In genomic region chr1:177082855-177083741, GRCh38 we compare ENCODE assay signal across 19 cellular contexts.
DNase-seq lines count a peak whose midpoint lies in the region; ATAC-seq and TF ChIP-seq lines count a peak whose summit lies in the region.
"Had no signal": no experiment of that assay in that cellular context is flagged by ENCODE, and none has a peak within 500 bp of the region (broad histone marks: within the 10 kb centered on the region; RNA-seq: fewer than 3 reads in every experiment).

No MANE protein-coding gene starts in this region.

- H3K4me1 Mint-ChIP-seq in GM23338: no peaks in the 10 kb centered on the region
- H3K4me1 Mint-ChIP-seq: CD14-positive monocyte; central memory CD8-positive, alpha-beta T cell; H9 had no signal

- peak; percentile 52 for DNase-seq in AG08395 (ENCODE audit: low spot score)
- DNase-seq in GM04503 (ENCODE audit: low read depth): peak; percentile 48
- DNase-seq in astrocyte of the hippocampus (ENCODE audit: low read depth, low spot score): peak; percentile 11
- DNase-seq in iris pigment epithelial cell (ENCODE audit: low read depth): peak; percentile 12
- no peak for DNase-seq in NCI-H2107 (lab: John Stamatoyannopoulos, UW)
- no peak for DNase-seq in GM23338 (ENCODE audit: low spot score)
- no peak for DNase-seq in NCI-H146 (lab: John Stamatoyannopoulos, UW)
- DNase-seq in activated effector memory CD4-positive, alpha-beta T cell treated with Interleukin-2 at 50 U/mL for 16 hours: no peak
- DNase-seq: 8988T; activated CD4-positive, alpha-beta memory T cell treated with anti-CD3 and anti-CD28 coated beads for 36 hours; amniotic stem cell; effector CD8-positive, alpha-beta T cell; H9; Karpas-422; NCI-H524 had no signal

- H3K27me3 ChIP-seq in GM23338 (ENCODE audit: insufficient read depth): no peaks in the 10 kb centered on the region
- H3K27me3 ChIP-seq: vagina had no signal

- H3K36me3 ChIP-seq in GM23338 (ENCODE audit: insufficient read depth): no peaks in the 10 kb centered on the region
- H3K36me3 ChIP-seq: vagina had no signal

- peaks cover 6% of the 10 kb centered on the region; the same call in 1 of the 2 replicates for H3K9me2 ChIP-seq in GM23338 (ENCODE audit: insufficient read depth)

- no peak for ATAC-seq in GM23338

- TF ChIP-seq CTCF in GM23338 (conservative IDR thresholded peaks at IDR 0.05; ENCODE audit: low read depth in 2 of 2): no peak

- H3K4me3 ChIP-seq in GM23338: no peak overlapping the region
- H3K4me3 ChIP-seq: SK-N-MC, vagina had no signal

- H3F3A ChIP-seq in GM23338 (replicated peaks; ENCODE audit: low read depth): no peaks in the 10 kb centered on the region

- no peak overlapping the region for H3K27ac Mint-ChIP-seq in GM23338
- H3K27ac Mint-ChIP-seq: activated CD4-positive, alpha-beta memory T cell treated with anti-CD3 and anti-CD28 coated beads for 36 hours; CD14-positive monocyte; H9 had no signal

- no peaks in the 10 kb centered on the region for H3K79me2 ChIP-seq in GM23338 (replicated peaks; ENCODE audit: insufficient read depth)

- H2AFZ ChIP-seq in GM23338: no peak overlapping the region

- no peaks in the 10 kb centered on the region for H3K9me3 Mint-ChIP-seq in GM23338
- H3K9me3 Mint-ChIP-seq: H9 had no signal

- no peak overlapping the region for H3K4me2 ChIP-seq in GM23338

- no peaks in the 10 kb centered on the region for H4K20me1 ChIP-seq in GM23338 (replicated peaks; ENCODE audit: insufficient read depth)

- H3K27ac ChIP-seq in GM23338 (ENCODE audit: low read depth): no peak overlapping the region
- H3K27ac ChIP-seq: SK-N-MC, vagina had no signal

- no peaks in the 10 kb centered on the region for H3K27me3 Mint-ChIP-seq in GM23338 (ENCODE audit: insufficient read depth, low read depth, poor library complexity)
- H3K27me3 Mint-ChIP-seq: activated CD4-positive, alpha-beta memory T cell treated with anti-CD3 and anti-CD28 coated beads for 36 hours; central memory CD8-positive, alpha-beta T cell had no signal

- no peaks in the 10 kb centered on the region for H3K36me3 Mint-ChIP-seq in GM23338 (ENCODE audit: low read depth)
- H3K36me3 Mint-ChIP-seq: activated CD4-positive, alpha-beta memory T cell treated with anti-CD3 and anti-CD28 coated beads for 36 hours; CD14-positive monocyte had no signal

- H3K4me3 Mint-ChIP-seq in GM23338: no peak overlapping the region
- H3K4me3 Mint-ChIP-seq: activated CD4-positive, alpha-beta memory T cell treated with anti-CD3 and anti-CD28 coated beads for 36 hours; CD14-positive monocyte; central memory CD8-positive, alpha-beta T cell; H9 had no signal

- no peaks in the 10 kb centered on the region for H3K4me1 ChIP-seq in GM23338 (ENCODE audit: insufficient read depth)

TF ChIP-seq in GM23338, 12 proteins besides CTCF, POLR2A, EP300 and RAD21:
- no peak for TF ChIP-seq NANOG (IDR thresholded peaks at IDR 0.05; ENCODE audit: borderline replicate concordance)
- TF ChIP-seq REST (IDR thresholded peaks at IDR 0.05; ENCODE audit: unreplicated experiment): no peak
- TF ChIP-seq STAT1 (IDR thresholded peaks at IDR 0.05; ENCODE audit: unreplicated experiment): no peak
- no peak for TF ChIP-seq ZNF114 (CRISPR knock-in tag; IDR thresholded peaks at IDR 0.05)
- TF ChIP-seq POLR2AphosphoS5 (IDR thresholded peaks at IDR 0.05; ENCODE audit: low read depth): no peak
- no peak for TF ChIP-seq ZNF331 (CRISPR knock-in tag; IDR thresholded peaks at IDR 0.05; ENCODE audit: low read depth)
- TF ChIP-seq EZH2phosphoT487 (IDR thresholded peaks at IDR 0.05; ENCODE audit: unreplicated experiment): no peak
- TF ChIP-seq JUNB (IDR thresholded peaks at IDR 0.05; ENCODE audit: unreplicated experiment): no peak
- TF ChIP-seq CREB1 (CRISPR knock-in tag; IDR thresholded peaks at IDR 0.05; ENCODE audit: low read depth): no peak
- TF ChIP-seq EZH2 (IDR thresholded peaks at IDR 0.05; ENCODE audit: low read depth, unreplicated experiment): no peak

Comparison
In these comparisons a context has a peak if more than half of its experiments do, and no peak if none do; other contexts are left out.
1. DNase-seq: peak in AG08395 (single experiment), GM04503 (single experiment), astrocyte of the hippocampus (single experiment) and iris pigment epithelial cell (single experiment); none in NCI-H2107 (single experiment), GM23338 (single experiment), NCI-H146 (single experiment) and activated effector memory CD4-positive, alpha-beta T cell treated with Interleukin-2 at 50 U/mL for 16 hours (single experiment).